12 cellular contexts compared by ENCODE assay signal in genomic region chr17:16446338-16446983, GRCh38. TPM values are rescaled to one million over a fixed set of nuclear protein-coding genes. Genes with fewer than 3 reads are reported as not detected.
DNase-seq lines count a peak whose midpoint lies in the region; ATAC-seq and TF ChIP-seq lines count a peak whose summit lies in the region.
"Had no signal": no experiment of that assay in that cellular context is flagged by ENCODE, and none has a peak within 500 bp of the region (broad histone marks: within the 10 kb centered on the region; RNA-seq: fewer than 3 reads in every experiment).

No MANE protein-coding gene starts in this region.

- peaks cover 41% of the 10 kb centered on the region for H3K4me1 ChIP-seq in left ventricle myocardium inferior
- peaks cover 20% of the 10 kb centered on the region for H3K4me1 ChIP-seq in NT2/D1 (ENCODE audit: insufficient read depth, insufficient read length)
- peaks cover 7% of the 10 kb centered on the region for H3K4me1 ChIP-seq in smooth muscle cell (ENCODE audit: low read depth)
- H3K4me1 ChIP-seq in stomach: peaks cover 23 to 47% (median 36%) of the 10 kb centered on the region in 4 donors

- no peak overlapping the region for H3K4me2 ChIP-seq in smooth muscle cell

- peak overlapping the region; percentile 85 for H3K27ac Mint-ChIP-seq in central memory CD8-positive, alpha-beta T cell (ENCODE audit: low read depth)
- no peak overlapping the region for H3K27ac Mint-ChIP-seq in stimulated activated memory B cell treated with anti-CD40 and anti-IgM and Interleukin-4, amounts not matched to agents 10 μg/mL and 1 μg/mL and 100 μg/mL, for 72 hours

- no peak for TF ChIP-seq EP300 in stomach (IDR thresholded peaks at IDR 0.05)

- no peak overlapping the region for H2AFZ ChIP-seq in smooth muscle cell (ENCODE audit: low read depth)

- H3K36me3 Mint-ChIP-seq in central memory CD8-positive, alpha-beta T cell (ENCODE audit: insufficient read depth): peaks cover 25% of the 10 kb centered on the region
- H3K36me3 Mint-ChIP-seq in stimulated activated memory B cell treated with anti-CD40 and anti-IgM and Interleukin-4, amounts not matched to agents 10 μg/mL and 1 μg/mL and 100 μg/mL, for 72 hours: peaks cover 69% of the 10 kb centered on the region

- H3K27me3 ChIP-seq in left ventricle myocardium inferior (ENCODE audit: low read depth) (no peaks in the 10 kb centered on the region), NT2/D1 (ENCODE audit: insufficient read depth, insufficient read length) (no peaks in the 10 kb centered on the region), smooth muscle cell (ENCODE audit: low read depth) (no peaks in the 10 kb centered on the region), stomach (no peaks in the 10 kb centered on the region)

- no peak for TF ChIP-seq POLR2A in stomach (IDR thresholded peaks at IDR 0.05)

- peaks cover 34% of the 10 kb centered on the region for H3K4me1 Mint-ChIP-seq in central memory CD8-positive, alpha-beta T cell
- peaks cover 41% of the 10 kb centered on the region for H3K4me1 Mint-ChIP-seq in stimulated activated memory B cell treated with anti-CD40 and anti-IgM and Interleukin-4, amounts not matched to agents 10 μg/mL and 1 μg/mL and 100 μg/mL, for 72 hours

- H3K36me3 ChIP-seq in left ventricle myocardium inferior (peaks cover 52% of the 10 kb centered on the region), NT2/D1 (ENCODE audit: insufficient read depth, insufficient read length, low read length) (peaks cover 80% of the 10 kb centered on the region), smooth muscle cell (ENCODE audit: low read depth) (peaks cover 5% of the 10 kb centered on the region), stomach (peaks cover 28 to 88% (median 74%) of the 10 kb centered on the region in 4 donors)

- no peak for ATAC-seq in central memory CD8-positive, alpha-beta T cell (replicated peaks; ENCODE audit: extremely low read depth, poor library complexity, severe bottlenecking)
- ATAC-seq in stimulated activated memory B cell treated with anti-CD40 and anti-IgM and Interleukin-4, amounts not matched to agents 10 μg/mL and 1 μg/mL and 100 μg/mL, for 72 hours: no peak

- DNase-seq in left ventricle myocardium inferior (no peak), cardiac septum (ENCODE audit: low spot score) (no peak), NT2/D1 (ENCODE audit: low read depth, low spot score) (no peak), smooth muscle cell (lab: John Stamatoyannopoulos, UW; ENCODE audit: unreplicated experiment) (no peak), LoVo (ENCODE audit: low spot score) (no peak), stomach (no peak)
- no peak for DNase-seq in central memory CD8-positive, alpha-beta T cell (ENCODE audit: low spot score in 2 of 2)
- DNase-seq: activated gamma-delta T cell, mammary epithelial cell, NCI-H146 had no signal

- intact Hi-C loops in left ventricle myocardium inferior (cut with micrococcal nuclease) (loop anchor here (10.0 kb wide), 1 partner anchor 62 kb away; the partner anchor contains the start of gene UBB), cardiac septum (cut with DNase I) (no loop called here), stomach (cut with DNase I; ENCODE audit: low total_unique reads) (no loop called here)

- H3K4me3 ChIP-seq in left ventricle myocardium inferior (no peak overlapping the region), NT2/D1 (ENCODE audit: insufficient read length, low read depth) (no peak overlapping the region), smooth muscle cell (no peak overlapping the region), stomach (no peak overlapping the region)
- H3K4me3 ChIP-seq: thoracic aorta had no signal

- H3K9me3 Mint-ChIP-seq in central memory CD8-positive, alpha-beta T cell: no peaks in the 10 kb centered on the region
- H3K9me3 Mint-ChIP-seq in stimulated activated memory B cell treated with anti-CD40 and anti-IgM and Interleukin-4, amounts not matched to agents 10 μg/mL and 1 μg/mL and 100 μg/mL, for 72 hours: no peaks in the 10 kb centered on the region

- TF ChIP-seq CTCF in left ventricle myocardium inferior (IDR thresholded peaks at IDR 0.05; ENCODE audit: borderline replicate concordance): no peak
- TF ChIP-seq CTCF in smooth muscle cell (IDR thresholded peaks at IDR 0.05; ENCODE audit: borderline replicate concordance, insufficient read depth, poor library complexity, severe bottlenecking): no peak
- no peak for TF ChIP-seq CTCF in stomach (IDR thresholded peaks at IDR 0.05)

- peaks cover 54% of the 10 kb centered on the region for H3F3A ChIP-seq in smooth muscle cell (ENCODE audit: low read depth)

- H3K4me3 Mint-ChIP-seq in central memory CD8-positive, alpha-beta T cell: no peak overlapping the region
- H3K4me3 Mint-ChIP-seq in stimulated activated memory B cell treated with anti-CD40 and anti-IgM and Interleukin-4, amounts not matched to agents 10 μg/mL and 1 μg/mL and 100 μg/mL, for 72 hours: no peak overlapping the region

- 94% methylated on average over 12 of the region's 12 CpGs for WGBS in smooth muscle cell (ENCODE audit: low lambda C conversion rate)
- WGBS in stomach, 5 donors: 84 to 89% (median 85%) methylated on average over 11 to 12 of the region's 12 CpGs

- no peaks in the 10 kb centered on the region for H3K9me3 ChIP-seq in left ventricle myocardium inferior (replicated peaks)
- H3K9me3 ChIP-seq in NT2/D1 (ENCODE audit: insufficient read depth, low read length): no peaks in the 10 kb centered on the region
- no peaks in the 10 kb centered on the region for H3K9me3 ChIP-seq in smooth muscle cell (replicated peaks; ENCODE audit: low read depth)
- no peaks in the 10 kb centered on the region for H3K9me3 ChIP-seq in stomach
- H3K9me3 ChIP-seq: thoracic aorta had no signal

- H4K20me1 ChIP-seq in smooth muscle cell (ENCODE audit: low read depth): peaks cover 97% of the 10 kb centered on the region

- H3K27ac ChIP-seq in left ventricle myocardium inferior (replicated peaks) (peak overlapping the region; percentile 64), smooth muscle cell (ENCODE audit: low read depth) (peak overlapping the region; percentile 28), stomach (peak overlapping the region in 1 of 5 donors; percentile 93)
- H3K27ac ChIP-seq: thoracic aorta had no signal

- H3K9ac ChIP-seq in NT2/D1 (ENCODE audit: insufficient read length, low read depth): peak overlapping the region; percentile 17
- no peak overlapping the region for H3K9ac ChIP-seq in smooth muscle cell (ENCODE audit: low read depth)

- no peaks in the 10 kb centered on the region for H3K27me3 Mint-ChIP-seq in central memory CD8-positive, alpha-beta T cell
- H3K27me3 Mint-ChIP-seq in stimulated activated memory B cell treated with anti-CD40 and anti-IgM and Interleukin-4, amounts not matched to agents 10 μg/mL and 1 μg/mL and 100 μg/mL, for 72 hours: no peaks in the 10 kb centered on the region

- peaks cover 7% of the 10 kb centered on the region for H3K79me2 ChIP-seq in smooth muscle cell (ENCODE audit: low read depth)

RNA-seq across cellular contexts. Expression of gene TRPV2, which starts 31.1 kb away (rescaled TPM):
- total RNA-seq in left ventricle myocardium inferior: 6.7 TPM
- 9.1 TPM for total RNA-seq in cardiac septum
- total RNA-seq in smooth muscle cell: 51.4 and 58.0 TPM in 2 replicates
- polyA plus RNA-seq in smooth muscle cell: 65.6 and 92.9 TPM in 2 replicates
- 10 to 100 TPM in 1 of 5 donors, 1 to 10 TPM in 3, under 1 TPM in 1; 0.58 to 24.8 (median 4.5) TPM for total RNA-seq in stomach
- polyA plus RNA-seq in stomach: 1 to 10 TPM; 5.3 to 8.8 (median 6.4) TPM

RNA-seq across cellular contexts. Expression of gene LRRC75A, which starts 45.5 kb away (rescaled TPM):
- total RNA-seq in left ventricle myocardium inferior (0.96 TPM), cardiac septum (1.4 TPM), smooth muscle cell (0.76 and 2.7 TPM in 2 replicates), stomach (100 to 1,000 TPM in 1 of 5 donors, 10 to 100 TPM in 2, 1 to 10 TPM in 2; 1.1 to 306 (median 14.5) TPM)
- polyA plus RNA-seq in smooth muscle cell (0.70 and 2.2 TPM in 2 replicates), stomach (1 to 10 TPM; 2.6 to 4.0 (median 3.4) TPM)
